ENCODE assay signal across 22 cellular contexts in genomic region chr6:15065603-15066002, GRCh38.
DNase-seq lines count a peak whose midpoint lies in the region; ATAC-seq, FAIRE-seq and TF ChIP-seq lines count a peak whose summit lies in the region.
"Had no signal": no experiment of that assay in that cellular context is flagged by ENCODE, and none has a peak within 500 bp of the region (broad histone marks: within the 10 kb centered on the region; RNA-seq: fewer than 3 reads in every experiment).

No MANE protein-coding gene starts in this region.

- TF ChIP-seq CTCF in astrocyte (IDR thresholded peaks at IDR 0.05; ENCODE audit: insufficient read depth, low read depth, low read length), result no peak
- no peak for TF ChIP-seq CTCF in GM10266 (IDR thresholded peaks at IDR 0.05; ENCODE audit: control insufficient read depth, insufficient read depth, low read depth, missing control alignments)
- no peak for TF ChIP-seq CTCF in neural progenitor cell (IDR thresholded peaks at IDR 0.05)

- peak; percentile 24 for DNase-seq in AG08396 (ENCODE audit: low spot score)
- no peak for DNase-seq in HEK293T (ENCODE audit: extremely low spot score)
- DNase-seq in astrocyte (ENCODE audit: low read depth), result peak; percentile 71
- DNase-seq in left kidney (ENCODE audit: low read depth, low spot score), result peak; percentile 83
- no peak for DNase-seq in GM10266 (ENCODE audit: extremely low spot score)
- no peak for DNase-seq in GDM1 (lab: John Stamatoyannopoulos, UW)
- DNase-seq in neural progenitor cell (ENCODE audit: low spot score), result no peak
- DNase-seq: activated CD8-positive, alpha-beta T cell treated with anti-CD3 and anti-CD28 coated beads for 36 hours; activated naive CD8-positive, alpha-beta T cell treated with anti-CD3 and anti-CD28 coated beads, Interleukin-2, amount 10 ng/mL, durations not matched to agents 7 days and 5 days; activated T-cell treated with anti-CD3 and anti-CD28 coated beads, Interleukin-2, amount 50 U/mL, for 72 hours; COR-L47; heart left ventricle; NCI-H748 treated with DMSO at 0.1 percent for 48 hours; RPMI8226; spleen; stimulated activated naive CD4-positive, alpha-beta T cell treated with Interleukin-2 at 50 U/mL for 16 hours; T-cell; upper lobe of left lung had no signal

- no peak overlapping the region for H3K4me3 ChIP-seq in astrocyte (ENCODE audit: insufficient read depth, low read depth, low read length)
- H3K4me3 ChIP-seq in neural progenitor cell, result no peak overlapping the region
- H3K4me3 ChIP-seq: heart left ventricle, spleen, upper lobe of left lung had no signal

- H3K4me3 Mint-ChIP-seq in astrocyte (ENCODE audit: unreplicated experiment) (no peak overlapping the region), neural progenitor cell (no peak overlapping the region)
- H3K4me3 Mint-ChIP-seq: activated CD8-positive, alpha-beta T cell treated with anti-CD3 and anti-CD28 coated beads for 36 hours; activated naive CD8-positive, alpha-beta T cell treated with anti-CD3 and anti-CD28 coated beads, Interleukin-2, amount 10 ng/mL, durations not matched to agents 7 days and 5 days; activated T-cell treated with anti-CD3 and anti-CD28 coated beads, Interleukin-2, amount 50 U/mL, for 72 hours; central memory CD8-positive, alpha-beta T cell; T-cell had no signal

- H3K4me1 Mint-ChIP-seq in astrocyte (ENCODE audit: low read depth, unreplicated experiment) (peaks cover 22% of the 10 kb centered on the region), neural progenitor cell (peaks cover 10% of the 10 kb centered on the region)
- H3K4me1 Mint-ChIP-seq: activated naive CD8-positive, alpha-beta T cell treated with anti-CD3 and anti-CD28 coated beads, Interleukin-2, amount 10 ng/mL, durations not matched to agents 7 days and 5 days; central memory CD8-positive, alpha-beta T cell had no signal

- H3K4me1 ChIP-seq in astrocyte (ENCODE audit: insufficient read depth, low read length) (peaks cover 31% of the 10 kb centered on the region), neural progenitor cell (peaks cover 5% of the 10 kb centered on the region)
- H3K4me1 ChIP-seq: upper lobe of left lung had no signal

- H3K27ac ChIP-seq in astrocyte (ENCODE audit: low read depth, low read length) (peak overlapping the region; percentile 41), neural progenitor cell (no peak overlapping the region)
- H3K27ac ChIP-seq: VCaP had no signal

- H3K79me2 ChIP-seq in astrocyte (ENCODE audit: insufficient read depth, low read length) (no peaks in the 10 kb centered on the region), neural progenitor cell (ENCODE audit: low read depth) (no peaks in the 10 kb centered on the region)

- H3K36me3 Mint-ChIP-seq in astrocyte (ENCODE audit: low read depth, unreplicated experiment) (no peaks in the 10 kb centered on the region), neural progenitor cell (no peaks in the 10 kb centered on the region)
- H3K36me3 Mint-ChIP-seq: activated naive CD8-positive, alpha-beta T cell treated with anti-CD3 and anti-CD28 coated beads, Interleukin-2, amount 10 ng/mL, durations not matched to agents 7 days and 5 days; T-cell had no signal

- ATAC-seq in HG03025 (IDR thresholded peaks at IDR 0.05; ENCODE audit: low FRiP score, unreplicated experiment), result no peak
- ATAC-seq: activated CD8-positive, alpha-beta T cell treated with anti-CD3 and anti-CD28 coated beads for 36 hours; activated T-cell treated with anti-CD3 and anti-CD28 coated beads, Interleukin-2, amount 50 U/mL, for 72 hours; heart left ventricle; T-cell had no signal

- FAIRE-seq in astrocyte (lab: Jason Lieb, UNC), result no peak
- FAIRE-seq: GM19239 had no signal

- H3K36me3 ChIP-seq in astrocyte (ENCODE audit: insufficient read depth, low read length), result no peaks in the 10 kb centered on the region
- no peaks in the 10 kb centered on the region for H3K36me3 ChIP-seq in neural progenitor cell
- H3K36me3 ChIP-seq: heart left ventricle, spleen, upper lobe of left lung had no signal

- H3K27me3 ChIP-seq in astrocyte (ENCODE audit: insufficient read depth, low read length), result no peaks in the 10 kb centered on the region
- no peaks in the 10 kb centered on the region for H3K27me3 ChIP-seq in neural progenitor cell
- H3K27me3 ChIP-seq: heart left ventricle, spleen, upper lobe of left lung had no signal

- H3K4me2 ChIP-seq in astrocyte (ENCODE audit: low read length), result peak overlapping the region; percentile 18
- no peak overlapping the region for H3K4me2 ChIP-seq in neural progenitor cell

- H3K27me3 Mint-ChIP-seq in astrocyte (ENCODE audit: low read depth, unreplicated experiment) (peaks cover 2% of the 10 kb centered on the region), neural progenitor cell (ENCODE audit: insufficient read depth, low read depth) (peaks cover 4% of the 10 kb centered on the region)
- H3K27me3 Mint-ChIP-seq: activated CD8-positive, alpha-beta T cell treated with anti-CD3 and anti-CD28 coated beads for 36 hours; activated naive CD8-positive, alpha-beta T cell treated with anti-CD3 and anti-CD28 coated beads, Interleukin-2, amount 10 ng/mL, durations not matched to agents 7 days and 5 days; central memory CD8-positive, alpha-beta T cell had no signal

- H4K20me1 ChIP-seq in astrocyte (ENCODE audit: insufficient read depth, low read length), result no peaks in the 10 kb centered on the region
- H4K20me1 ChIP-seq in neural progenitor cell (ENCODE audit: low read depth), result no peaks in the 10 kb centered on the region

- H3K27ac Mint-ChIP-seq in astrocyte (ENCODE audit: unreplicated experiment), result no peak overlapping the region
- H3K27ac Mint-ChIP-seq in neural progenitor cell, result no peak overlapping the region
- H3K27ac Mint-ChIP-seq: activated CD8-positive, alpha-beta T cell treated with anti-CD3 and anti-CD28 coated beads for 36 hours; activated naive CD8-positive, alpha-beta T cell treated with anti-CD3 and anti-CD28 coated beads, Interleukin-2, amount 10 ng/mL, durations not matched to agents 7 days and 5 days; activated T-cell treated with anti-CD3 and anti-CD28 coated beads, Interleukin-2, amount 50 U/mL, for 72 hours; T-cell had no signal

- H3K9me3 Mint-ChIP-seq in astrocyte (ENCODE audit: unreplicated experiment), result no peaks in the 10 kb centered on the region
- peaks cover 5% of the 10 kb centered on the region for H3K9me3 Mint-ChIP-seq in neural progenitor cell
- H3K9me3 Mint-ChIP-seq: activated CD8-positive, alpha-beta T cell treated with anti-CD3 and anti-CD28 coated beads for 36 hours; central memory CD8-positive, alpha-beta T cell; T-cell had no signal

- no peak overlapping the region for H3K9ac ChIP-seq in astrocyte (ENCODE audit: low read length)
- H3K9ac ChIP-seq in neural progenitor cell, result no peak overlapping the region

- POLR2A ChIA-PET in HEK293T (lab: Yijun Ruan, JAX), result no interaction called here

- no peak overlapping the region for H2AFZ ChIP-seq in astrocyte (ENCODE audit: low read depth, low read length)
- H2AFZ ChIP-seq in neural progenitor cell (replicated peaks), result no peak overlapping the region

- no peaks in the 10 kb centered on the region for H3K9me3 ChIP-seq in astrocyte (ENCODE audit: insufficient read depth, low read depth, low read length)
- H3K9me3 ChIP-seq in neural progenitor cell (ENCODE audit: low read depth), result no peaks in the 10 kb centered on the region
- H3K9me3 ChIP-seq: heart left ventricle, spleen, upper lobe of left lung had no signal

- peaks cover 6% of the 10 kb centered on the region for H3F3A ChIP-seq in neural progenitor cell (ENCODE audit: low read depth)

- CTCF ChIA-PET in HEK293T (lab: Yijun Ruan, JAX), result no interaction called here

TF ChIP-seq in HEK293T, 16 proteins besides CTCF, POLR2A, EP300 and RAD21:
- TF ChIP-seq LEF1 (IDR thresholded peaks at IDR 0.05; ENCODE audit: borderline replicate concordance) (no peak), PKNOX1 (IDR thresholded peaks at IDR 0.05) (peak; percentile 49)

Comparison
In these comparisons a context has a peak if more than half of its experiments do, and no peak if none do; other contexts are left out.
1. DNase-seq: peak in AG08396 (single experiment), astrocyte (single experiment) and left kidney (single experiment); none in HEK293T (single experiment), GM10266 (single experiment), GDM1 (single experiment) and neural progenitor cell (single experiment).